ENCODE assay signal across 1 cellular context in the genomic region with DNA sequence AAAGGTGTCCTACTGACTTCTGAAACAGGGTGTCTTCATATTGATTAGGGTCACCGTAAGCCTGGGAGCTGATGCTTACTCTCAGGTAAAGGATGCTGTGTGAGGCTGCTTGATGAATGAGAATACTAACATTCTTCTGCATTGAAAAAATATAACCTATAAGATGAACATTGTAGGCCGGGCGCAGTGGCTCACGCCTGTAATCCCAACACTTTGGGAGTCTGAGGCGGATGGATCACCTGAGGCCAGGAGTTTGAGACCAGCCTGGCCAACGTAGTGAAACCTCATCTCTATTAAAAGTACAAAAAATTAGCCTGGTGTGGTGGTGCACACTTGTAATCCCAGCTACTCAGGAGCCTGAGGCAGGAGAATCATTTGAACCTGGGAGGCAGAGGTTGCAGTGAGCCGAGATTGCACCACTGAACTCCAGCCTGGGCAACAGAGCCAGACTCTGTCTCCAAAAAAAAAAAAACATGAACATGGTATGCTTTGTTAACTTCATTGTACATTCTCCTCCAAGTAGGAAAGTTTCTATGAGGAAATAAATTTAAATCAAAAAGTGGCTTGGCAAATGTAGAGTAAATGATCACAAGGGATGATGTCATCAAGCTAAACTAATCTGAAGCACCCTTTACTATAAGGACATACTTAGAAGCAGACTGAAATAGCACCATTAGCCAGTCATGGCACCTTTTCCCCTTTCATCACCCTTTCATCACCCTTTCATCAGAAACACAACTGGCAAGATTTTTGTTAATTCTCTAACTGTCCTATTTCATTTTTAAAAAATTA.
TF ChIP-seq lines count a peak whose summit lies in the region.

No MANE protein-coding gene starts in this region.

TF ChIP-seq in WTC11, 78 proteins besides CTCF, POLR2A, EP300 and RAD21 (continued from another document):
- TF ChIP-seq, protein P1, sequence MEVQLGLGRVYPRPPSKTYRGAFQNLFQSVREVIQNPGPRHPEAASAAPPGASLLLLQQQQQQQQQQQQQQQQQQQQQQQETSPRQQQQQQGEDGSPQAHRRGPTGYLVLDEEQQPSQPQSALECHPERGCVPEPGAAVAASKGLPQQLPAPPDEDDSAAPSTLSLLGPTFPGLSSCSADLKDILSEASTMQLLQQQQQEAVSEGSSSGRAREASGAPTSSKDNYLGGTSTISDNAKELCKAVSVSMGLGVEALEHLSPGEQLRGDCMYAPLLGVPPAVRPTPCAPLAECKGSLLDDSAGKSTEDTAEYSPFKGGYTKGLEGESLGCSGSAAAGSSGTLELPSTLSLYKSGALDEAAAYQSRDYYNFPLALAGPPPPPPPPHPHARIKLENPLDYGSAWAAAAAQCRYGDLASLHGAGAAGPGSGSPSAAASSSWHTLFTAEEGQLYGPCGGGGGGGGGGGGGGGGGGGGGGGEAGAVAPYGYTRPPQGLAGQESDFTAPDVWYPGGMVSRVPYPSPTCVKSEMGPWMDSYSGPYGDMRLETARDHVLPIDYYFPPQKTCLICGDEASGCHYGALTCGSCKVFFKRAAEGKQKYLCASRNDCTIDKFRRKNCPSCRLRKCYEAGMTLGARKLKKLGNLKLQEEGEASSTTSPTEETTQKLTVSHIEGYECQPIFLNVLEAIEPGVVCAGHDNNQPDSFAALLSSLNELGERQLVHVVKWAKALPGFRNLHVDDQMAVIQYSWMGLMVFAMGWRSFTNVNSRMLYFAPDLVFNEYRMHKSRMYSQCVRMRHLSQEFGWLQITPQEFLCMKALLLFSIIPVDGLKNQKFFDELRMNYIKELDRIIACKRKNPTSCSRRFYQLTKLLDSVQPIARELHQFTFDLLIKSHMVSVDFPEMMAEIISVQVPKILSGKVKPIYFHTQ (CRISPR knock-in tag; IDR thresholded peaks at IDR 0.05): no peak
TF ChIP-seq in WTC11: peak in this region for 0.
